ENCODE assay signal across 8 cellular contexts in the genomic region with DNA sequence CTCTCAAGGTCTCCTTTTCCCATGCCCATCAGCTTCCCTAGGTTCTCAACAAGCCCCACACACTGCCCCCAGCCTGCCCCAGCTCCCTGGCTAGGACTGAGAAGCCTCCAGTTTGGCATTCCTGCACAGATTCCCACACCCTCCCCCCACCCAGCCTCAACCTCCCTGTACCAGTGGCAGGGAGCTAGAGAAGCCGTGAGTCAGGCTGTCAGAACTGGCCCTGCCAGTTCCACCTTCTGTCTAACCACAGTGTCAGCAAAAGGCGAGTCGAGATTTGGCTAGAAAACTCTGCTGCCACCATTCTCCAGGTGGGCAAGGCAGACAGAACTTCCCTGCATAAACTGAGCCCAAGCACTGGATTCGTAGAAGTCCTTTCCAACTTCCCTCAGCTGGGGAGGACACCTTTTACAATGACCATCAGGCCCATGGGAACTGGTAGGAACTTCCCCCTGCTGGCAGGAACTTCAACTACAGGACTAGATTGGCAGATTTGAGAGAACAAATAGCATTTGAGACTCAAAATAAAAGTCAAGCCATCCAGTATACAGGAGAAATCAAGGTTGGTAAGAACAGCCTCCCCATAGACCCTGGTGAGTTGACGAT. TPM values are rescaled to one million over a fixed set of nuclear protein-coding genes. Genes with fewer than 3 reads are reported as not detected.
A peak's percentile ranks its signal among the peaks of the same experiment; 100 is the strongest.
DNase-seq lines count a peak whose midpoint lies in the region; ATAC-seq and TF ChIP-seq lines count a peak whose summit lies in the region.

No MANE protein-coding gene starts in this region.

- WGBS in right lobe of liver (ENCODE audit: insufficient coverage, low coverage, low lambda C conversion rate, missing lambda C conversion rate): 53% methylated on average over 5 of the region's 5 CpGs

- H3K27ac ChIP-seq in colonic mucosa: no peak overlapping the region
- no peak overlapping the region for H3K27ac ChIP-seq in right lobe of liver

- peak; percentile 4 to 5 for DNase-seq in stimulated activated CD4-positive, alpha-beta T cell treated with anti-CD3 and anti-CD28 coated beads, Interleukin-2, amount 100 ng/mL, for 48 hours
- no peak for DNase-seq in stimulated activated CD4-positive, alpha-beta T cell treated with anti-CD3 and anti-CD28 coated beads, Interleukin-4, amount 100 ng/mL, for 1 hour
- DNase-seq in NCI-H69 (lab: John Stamatoyannopoulos, UW) (peak; percentile 54), colonic mucosa (peak; percentile 65), right lobe of liver (peak in 2 of 3 donors; percentile 16 to 37), cerebellum (ENCODE audit: low spot score) (no peak)

- H3K9me3 ChIP-seq in colonic mucosa: no peaks in the 10 kb centered on the region
- H3K9me3 ChIP-seq in right lobe of liver: no peaks in the 10 kb centered on the region

- H3K36me3 ChIP-seq in colonic mucosa (no peaks in the 10 kb centered on the region), right lobe of liver (no peaks in the 10 kb centered on the region)

- no peaks in the 10 kb centered on the region for H3K4me1 ChIP-seq in colonic mucosa
- no peaks in the 10 kb centered on the region for H3K4me1 ChIP-seq in right lobe of liver

- TF ChIP-seq CTCF in colonic mucosa (IDR thresholded peaks at IDR 0.05) (peak; percentile 48), right lobe of liver (IDR thresholded peaks at IDR 0.05) (peak; percentile 40 to 60 (median 50))

- H3K27me3 ChIP-seq in colonic mucosa (no peaks in the 10 kb centered on the region), right lobe of liver (no peaks in the 10 kb centered on the region)

- H3K4me3 ChIP-seq in colonic mucosa (no peak overlapping the region), right lobe of liver (no peak overlapping the region)

- no peak overlapping the region for H3K9ac ChIP-seq in colonic mucosa (ENCODE audit: low read depth in 2 of 2, low read length in 2 of 2)

- no peak for TF ChIP-seq POLR2A in right lobe of liver (IDR thresholded peaks at IDR 0.05)

- intact Hi-C loops in colonic mucosa (cut with DNase I): no loop called here
- intact Hi-C loops in right lobe of liver (cut with DNase I): no loop called here

- peak; percentile 62 to 74 (median 68) for ATAC-seq in right lobe of liver
- ATAC-seq in HG03457 (IDR thresholded peaks at IDR 0.05; ENCODE audit: unreplicated experiment): no peak
- ATAC-seq in GM18502 (IDR thresholded peaks at IDR 0.05; ENCODE audit: poor library complexity, unreplicated experiment): no peak

RNA-seq across cellular contexts. Expression of gene TNNT2, which starts 31.0 kb away (rescaled TPM):
- 1 to 10 TPM; 2.4 to 4.2 TPM for total RNA-seq in colonic mucosa
- total RNA-seq in right lobe of liver: 1 to 10 TPM in 1 of 6 experiments, under 1 TPM in 2, not detected in 3; 0.18 to 1.1 (median 0.24) TPM
- total RNA-seq in cerebellum: not detected

RNA-seq across cellular contexts. Expression of gene LAD1, which starts 52.7 kb away (rescaled TPM):
- total RNA-seq in colonic mucosa (100 to 1,000 TPM; 160 to 280 TPM), right lobe of liver (10 to 100 TPM; 12.2 to 26.7 (median 19.4) TPM), cerebellum (not detected)

Comparison
In these comparisons a context has a peak if more than half of its experiments do, and no peak if none do; other contexts are left out.
1. DNase-seq: peak in stimulated activated CD4-positive, alpha-beta T cell treated with anti-CD3 and anti-CD28 coated beads, Interleukin-2, amount 100 ng/mL, for 48 hours (2 of 2), NCI-H69 (single experiment), colonic mucosa (single experiment) and right lobe of liver (2 of 3); none in stimulated activated CD4-positive, alpha-beta T cell treated with anti-CD3 and anti-CD28 coated beads, Interleukin-4, amount 100 ng/mL, for 1 hour (single experiment) and cerebellum (single experiment).
2. ATAC-seq: peak in right lobe of liver (4 of 4); none in HG03457 (single experiment) and GM18502 (single experiment).
3. RNA of gene LAD1, which starts 52.7 kb away (total RNA-seq): 160 to 280 TPM in colonic mucosa and 12.2 to 26.7 TPM in right lobe of liver; not detected in cerebellum (single experiment); every median in the first group is over 10 times any median in the second.